In the genomic region with DNA sequence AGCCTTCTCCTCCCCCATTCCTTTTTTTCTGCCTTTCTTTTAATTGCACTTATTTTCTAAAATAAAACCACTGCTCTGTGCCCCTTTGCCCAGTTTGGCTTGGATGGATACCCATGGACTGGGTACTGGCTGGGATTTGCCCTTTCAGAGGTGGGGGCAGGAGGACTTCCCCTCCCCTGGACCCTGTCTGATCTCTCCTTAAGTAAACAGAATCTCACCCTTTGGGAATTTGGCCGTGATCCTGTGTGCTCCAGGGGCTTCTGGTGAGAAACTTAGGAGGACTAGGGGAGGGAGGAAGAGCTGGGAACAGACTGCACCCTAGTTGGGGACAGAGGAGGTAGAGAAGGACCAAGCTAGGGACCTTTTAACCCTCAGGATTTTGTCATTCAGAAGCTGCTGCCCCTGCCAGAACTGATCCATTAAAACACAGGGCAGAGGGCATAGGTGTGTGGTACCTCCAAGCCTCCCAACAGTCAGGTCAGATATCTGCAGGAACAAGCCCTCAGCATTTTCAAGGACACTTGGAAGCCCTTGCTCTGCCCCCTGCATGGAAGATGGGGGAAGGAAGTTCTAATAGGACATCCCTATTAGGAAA, we compare ENCODE assay signal across 21 cellular contexts. TPM values are rescaled to one million over a fixed set of nuclear protein-coding genes. Genes with fewer than 3 reads are reported as not detected.
DNase-seq lines count a peak whose midpoint lies in the region; ATAC-seq and TF ChIP-seq lines count a peak whose summit lies in the region.
"Had no signal": no experiment of that assay in that cellular context is flagged by ENCODE, and none has a peak within 500 bp of the region (broad histone marks: within the 10 kb centered on the region; RNA-seq: fewer than 3 reads in every experiment).

No MANE protein-coding gene starts in this region.

- H3K9me3 Mint-ChIP-seq in WTC11: no peaks in the 10 kb centered on the region
- no peaks in the 10 kb centered on the region for H3K9me3 Mint-ChIP-seq in nephron progenitor cell
- H3K9me3 Mint-ChIP-seq: CD4-positive, alpha-beta T cell had no signal

- no peaks in the 10 kb centered on the region for H3K9me3 ChIP-seq in iPS-18a (ENCODE audit: control insufficient read depth, low read depth, low read length)
- no peaks in the 10 kb centered on the region for H3K9me3 ChIP-seq in body of pancreas
- H3K9me3 ChIP-seq: BLaER1, Caco-2 had no signal

- H3K27me3 ChIP-seq in iPS-18a (ENCODE audit: control insufficient read depth, insufficient read depth, low read length): peaks cover 100% of the 10 kb centered on the region
- no peaks in the 10 kb centered on the region for H3K27me3 ChIP-seq in body of pancreas

- H3K4me3 Mint-ChIP-seq in WTC11 (peak overlapping the region; percentile 49), nephron progenitor cell (peak overlapping the region; percentile 73)
- H3K4me3 Mint-ChIP-seq: CD4-positive, alpha-beta T cell had no signal

- CTCF ChIA-PET in WTC11 (lab: Charles Lee): interaction anchor here (0.6 to 3.9 kb wide), 17 partner anchors 17 to 227 kb away, joined by 3 to 26 read pairs (median 5); partner anchors contain the start of gene PRICKLE4

- H3K27ac ChIP-seq in iPS-18a (ENCODE audit: low read length): no peak overlapping the region
- peak overlapping the region in 1 of 4 donors; percentile 20 for H3K27ac ChIP-seq in body of pancreas
- H3K27ac ChIP-seq: BLaER1, KMS-11 had no signal

- ATAC-seq in WTC11: no peak
- no peak for ATAC-seq in body of pancreas
- ATAC-seq in GM19035 (IDR thresholded peaks at IDR 0.05; ENCODE audit: unreplicated experiment): no peak
- ATAC-seq in Right ventricle myocardium inferior: no peak

- WGBS in body of pancreas, 2 donors: 10 to 27% methylated on average over 1 of the region's 1 CpG

- peaks cover 87% of the 10 kb centered on the region for H3K4me1 Mint-ChIP-seq in WTC11
- peaks cover 89% of the 10 kb centered on the region for H3K4me1 Mint-ChIP-seq in nephron progenitor cell

- TF ChIP-seq POLR2A in body of pancreas (IDR thresholded peaks at IDR 0.05): no peak

- peaks cover 99% of the 10 kb centered on the region for H3K27me3 Mint-ChIP-seq in WTC11 (ENCODE audit: low read depth)
- H3K27me3 Mint-ChIP-seq in nephron progenitor cell (ENCODE audit: low read depth, poor library complexity): peaks cover 68% of the 10 kb centered on the region

- intact Hi-C loops in body of pancreas (cut with DNase I) (no loop called here), Right ventricle myocardium inferior (cut with DNase I) (no loop called here)

- H3K4me3 ChIP-seq in iPS-18a (ENCODE audit: low read length) (peak overlapping the region; percentile 2), body of pancreas (no peak overlapping the region)
- H3K4me3 ChIP-seq: BLaER1 had no signal

- H3K4me1 ChIP-seq in iPS-18a (ENCODE audit: control insufficient read depth, low read depth, low read length): peaks cover 81% of the 10 kb centered on the region
- peaks cover 71% of the 10 kb centered on the region for H3K4me1 ChIP-seq in body of pancreas

- DNase-seq in WTC11 (ENCODE audit: low spot score): no peak
- DNase-seq in nephron progenitor cell: no peak
- no peak for DNase-seq in inferior parietal cortex (ENCODE audit: extremely low spot score)
- DNase-seq in body of pancreas: no peak
- DNase-seq in Right ventricle myocardium inferior (ENCODE audit: missing footprints): no peak
- DNase-seq: ACHN; Caco-2; CD4-positive, alpha-beta T cell; DMS 273 treated with DMSO at 0.1 percent for 48 hours; DMS79 treated with DMSO at 0.1 percent for 48 hours; IMR-90; NCI-H1105; NCI-H2029 treated with DMSO at 0.1 percent for 48 hours; NCI-H2171 treated with DMSO at 0.1 percent for 48 hours; NCI-H524 treated with DMSO at 0.1 percent for 48 hours; OCI-M1; Right ventricle myocardium superior had no signal

- H3K27ac Mint-ChIP-seq in WTC11 (no peak overlapping the region), nephron progenitor cell (no peak overlapping the region)
- H3K27ac Mint-ChIP-seq: CD4-positive, alpha-beta T cell had no signal

- H3K36me3 Mint-ChIP-seq in WTC11 (no peaks in the 10 kb centered on the region), nephron progenitor cell (ENCODE audit: low read depth) (peaks cover 56% of the 10 kb centered on the region)

- POLR2A ChIA-PET in WTC11 (lab: Charles Lee): interaction anchor here (0.7 to 2.1 kb wide), 4 partner anchors 16 to 184 kb away, joined by 4 to 7 read pairs (median 4); no protein-coding TSS in a partner anchor

- H3K36me3 ChIP-seq in iPS-18a (ENCODE audit: control insufficient read depth, low read depth, low read length): no peaks in the 10 kb centered on the region
- H3K36me3 ChIP-seq in body of pancreas (replicated peaks in 1 of 2; ENCODE audit: insufficient read depth in 1 of 2, low read depth in 2 of 2): no peaks in the 10 kb centered on the region

- no peak overlapping the region for H3K9ac ChIP-seq in iPS-18a (ENCODE audit: low read length)
- H3K9ac ChIP-seq: BLaER1, KMS-11 had no signal

- no peak for TF ChIP-seq CTCF in WTC11 (IDR thresholded peaks at IDR 0.05)
- no peak for TF ChIP-seq CTCF in nephron progenitor cell (IDR thresholded peaks at IDR 0.05)
- no peak for TF ChIP-seq CTCF in body of pancreas (IDR thresholded peaks at IDR 0.05)

TF ChIP-seq in WTC11, 78 proteins besides CTCF, POLR2A, EP300 and RAD21:
- TF ChIP-seq TCF7 (CRISPR knock-in tag; IDR thresholded peaks at IDR 0.05; ENCODE audit: low read depth) (no peak), ZNF263 (CRISPR knock-in tag; IDR thresholded peaks at IDR 0.05; ENCODE audit: low read depth) (peak; percentile 61; the same call in 1 of the 2 replicates)

RNA-seq across cellular contexts. Expression of gene FOXP4, which starts 7.3 kb away (rescaled TPM):
- total RNA-seq in WTC11 (2021) (19.5 to 36.6 TPM (median 19.8 TPM) in 3 replicates), body of pancreas (10 to 100 TPM in 1 of 2 donors, 1 to 10 TPM in 1; 8.6 to 10.5 TPM), Right ventricle myocardium inferior (13.9 TPM)
